In genomic region chr1:70487910-70488665, GRCh38 we compare ENCODE assay signal across 9 cellular contexts.
DNase-seq lines count a peak whose midpoint lies in the region; ATAC-seq and TF ChIP-seq lines count a peak whose summit lies in the region.
"Had no signal": no experiment of that assay in that cellular context is flagged by ENCODE, and none has a peak within 500 bp of the region (broad histone marks: within the 10 kb centered on the region; RNA-seq: fewer than 3 reads in every experiment).

No MANE protein-coding gene starts in this region.

- H3K36me3 ChIP-seq in endodermal cell (ENCODE audit: control insufficient read depth, insufficient read depth, low read length) (no peaks in the 10 kb centered on the region), mucosa of descending colon (ENCODE audit: low read depth) (no peaks in the 10 kb centered on the region)

- H3K4me3 ChIP-seq in GM12864 (ENCODE audit: low read depth, low read length), result no peak overlapping the region
- no peak overlapping the region for H3K4me3 ChIP-seq in endodermal cell (ENCODE audit: low read length)
- H3K4me3 ChIP-seq in mucosa of descending colon, result no peak overlapping the region
- H3K4me3 ChIP-seq: lung had no signal

- peaks cover 5% of the 10 kb centered on the region for H3K27me3 Mint-ChIP-seq in endodermal cell (ENCODE audit: insufficient read depth)

- DNase-seq in AML-193 (lab: John Stamatoyannopoulos, UW) (peak; percentile 31 to 42), GM12864 (ENCODE audit: low read depth) (no peak), NCI-H82 (lab: John Stamatoyannopoulos, UW) (peak; percentile 97), endodermal cell (peak; percentile 87), mucosa of descending colon (peak in 1 of 3 donors; percentile 43)
- no peak for DNase-seq in effector CD8-positive, alpha-beta T cell (lab: John Stamatoyannopoulos, UW)

- H3K4me3 Mint-ChIP-seq in endodermal cell, result no peak overlapping the region

- H3K4me1 Mint-ChIP-seq in endodermal cell, result peaks cover 13% of the 10 kb centered on the region

- intact Hi-C loops in mucosa of descending colon (cut with DNase I, micrococcal nuclease), result no loop called here

- H3K27ac ChIP-seq in endodermal cell (ENCODE audit: low read depth, low read length), result no peak overlapping the region

- WGBS in endodermal cell (ENCODE audit: insufficient coverage in 1 of 2, insufficient read length in 1 of 2), 2 experiments, result 31 to 60% methylated on average over 1 to 6 of the region's 6 CpGs

- no peak overlapping the region for H3K27ac Mint-ChIP-seq in endodermal cell

- no peaks in the 10 kb centered on the region for H3K4me1 ChIP-seq in endodermal cell (ENCODE audit: control insufficient read depth, insufficient read depth, low read length)
- H3K4me1 ChIP-seq in mucosa of descending colon (ENCODE audit: low read depth), result no peaks in the 10 kb centered on the region

- peaks cover 6% of the 10 kb centered on the region for H3K9me3 Mint-ChIP-seq in endodermal cell

- H3K36me3 Mint-ChIP-seq in endodermal cell (ENCODE audit: low read depth), result no peaks in the 10 kb centered on the region

- TF ChIP-seq CTCF in GM12864 (IDR thresholded peaks at IDR 0.05; ENCODE audit: low read depth, low read length, missing control alignments) (peak; percentile 96), endodermal cell (conservative IDR thresholded peaks at IDR 0.05) (peak; percentile 97), mucosa of descending colon (IDR thresholded peaks at IDR 0.05) (no peak)

- H3K9ac ChIP-seq in endodermal cell (ENCODE audit: extremely low read depth, low read length, poor library complexity, severe bottlenecking), result no peak overlapping the region

- H3K9me3 ChIP-seq in endodermal cell (ENCODE audit: control insufficient read depth, low read length), result peaks cover 12% of the 10 kb centered on the region
- H3K9me3 ChIP-seq in mucosa of descending colon, result no peaks in the 10 kb centered on the region

- no peaks in the 10 kb centered on the region for H3K27me3 ChIP-seq in endodermal cell (ENCODE audit: control insufficient read depth, insufficient read depth, low read length, poor library complexity, severe bottlenecking)

- ATAC-seq in HG02870 (IDR thresholded peaks at IDR 0.05; ENCODE audit: unreplicated experiment), result peak; percentile 57
- ATAC-seq in mucosa of descending colon, result peak; percentile 74
- no peak for ATAC-seq in GM19395 (IDR thresholded peaks at IDR 0.05; ENCODE audit: unreplicated experiment)

Comparison
In these comparisons a context has a peak if more than half of its experiments do, and no peak if none do; other contexts are left out.
1. DNase-seq: peak in AML-193 (2 of 2), NCI-H82 (single experiment) and endodermal cell (single experiment); none in GM12864 (single experiment) and effector CD8-positive, alpha-beta T cell (single experiment).